ENCODE assay signal across 17 cellular contexts in the genomic region with DNA sequence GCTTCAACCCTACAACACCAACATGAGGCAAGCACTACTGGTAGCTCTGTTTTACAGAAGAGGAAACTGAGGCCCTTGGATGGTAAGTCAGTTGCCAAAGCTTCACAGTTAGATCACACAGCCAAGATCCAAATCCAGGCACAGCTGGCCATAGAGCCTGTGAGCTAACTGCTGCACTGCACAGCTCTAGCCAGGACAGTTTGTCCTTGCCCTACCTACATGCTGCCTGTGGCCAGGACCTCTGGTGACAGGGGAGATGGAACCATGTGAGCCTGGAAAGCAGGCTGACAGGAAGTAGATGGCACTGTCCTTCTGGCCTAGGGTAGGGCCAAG.
DNase-seq lines count a peak whose midpoint lies in the region; ATAC-seq and TF ChIP-seq lines count a peak whose summit lies in the region.
"Had no signal": no experiment of that assay in that cellular context is flagged by ENCODE, and none has a peak within 500 bp of the region (broad histone marks: within the 10 kb centered on the region; RNA-seq: fewer than 3 reads in every experiment).

No MANE protein-coding gene starts in this region.

- H3K9me3 ChIP-seq in Peyer's patch, result no peaks in the 10 kb centered on the region
- H3K9me3 ChIP-seq: ascending aorta, psoas muscle had no signal

- no peak overlapping the region for H3K4me3 ChIP-seq in Peyer's patch
- H3K4me3 ChIP-seq: ascending aorta, K562, psoas muscle had no signal

- H3K4me1 Mint-ChIP-seq in mesothelial cell of epicardium, result peaks cover 29% of the 10 kb centered on the region
- H3K4me1 Mint-ChIP-seq: memory B cell had no signal

- TF ChIP-seq POLR2A in Peyer's patch (IDR thresholded peaks at IDR 0.05), result no peak

- H3K27ac ChIP-seq in Peyer's patch, result peak overlapping the region in 3 of 4 donors; percentile 12 to 46 (median 32)
- peak overlapping the region; percentile 7 for H3K27ac ChIP-seq in temporal lobe (ENCODE audit: low read depth, low read length)
- H3K27ac ChIP-seq: ascending aorta, psoas muscle had no signal

- TF ChIP-seq CTCF in Peyer's patch (IDR thresholded peaks at IDR 0.05) (no peak), mesothelial cell of epicardium (IDR thresholded peaks at IDR 0.05; ENCODE audit: unreplicated experiment) (no peak)

- H3K27me3 Mint-ChIP-seq in mesothelial cell of epicardium (ENCODE audit: low read depth), result no peaks in the 10 kb centered on the region
- H3K27me3 Mint-ChIP-seq: stimulated activated naive CD8-positive, alpha-beta T cell treated with anti-CD3 and anti-CD28 coated beads, Interleukin-15, Interleukin-2, amounts not matched to agents 100 ng/mL and 50 ng/mL, for 24 hours had no signal

- H3K27me3 ChIP-seq in Peyer's patch, result no peaks in the 10 kb centered on the region
- H3K27me3 ChIP-seq: ascending aorta had no signal

- no peaks in the 10 kb centered on the region for H3K36me3 Mint-ChIP-seq in mesothelial cell of epicardium
- H3K36me3 Mint-ChIP-seq: memory B cell had no signal

- peaks cover 0 to 12% (median 0%) of the 10 kb centered on the region in 4 donors for H3K4me1 ChIP-seq in Peyer's patch
- H3K4me1 ChIP-seq: ascending aorta, psoas muscle had no signal

- no peak overlapping the region for H3K4me3 Mint-ChIP-seq in mesothelial cell of epicardium
- H3K4me3 Mint-ChIP-seq: endodermal cell; memory B cell; stimulated activated naive CD8-positive, alpha-beta T cell treated with anti-CD3 and anti-CD28 coated beads, Interleukin-15, Interleukin-2, amounts not matched to agents 100 ng/mL and 50 ng/mL, for 24 hours had no signal

- DNase-seq in Peyer's patch (no peak), mesothelial cell of epicardium (ENCODE audit: low spot score in 2 of 2, unreplicated experiment in 2 of 2) (no peak)
- no peak for DNase-seq in stimulated activated CD4-positive, alpha-beta T cell treated with anti-CD3 and anti-CD28 coated beads, Interleukin-15, amount 100 ng/mL, for 24 hours
- no peak for DNase-seq in activated CD4-positive, alpha-beta T cell treated with anti-CD3 and anti-CD28 coated beads, Interleukin-2, amount 50 U/mL, for 4 hours
- DNase-seq: activated CD8-positive, alpha-beta memory T cell treated with anti-CD3 and anti-CD28 coated beads, Interleukin-2, amount 50 U/mL, for 4 hours; COR-L47; hippocampal formation; psoas muscle; stimulated activated CD4-positive, alpha-beta T cell treated with anti-CD3 and anti-CD28 coated beads, Interleukin-4, amount 100 ng/mL, for 1 hour had no signal

- no peak overlapping the region for H3K27ac Mint-ChIP-seq in mesothelial cell of epicardium
- H3K27ac Mint-ChIP-seq: endodermal cell; memory B cell; stimulated activated naive CD8-positive, alpha-beta T cell treated with anti-CD3 and anti-CD28 coated beads, Interleukin-15, Interleukin-2, amounts not matched to agents 100 ng/mL and 50 ng/mL, for 24 hours had no signal

- H3K36me3 ChIP-seq in Peyer's patch, result no peaks in the 10 kb centered on the region
- H3K36me3 ChIP-seq: ascending aorta had no signal

- H3K9me3 Mint-ChIP-seq in mesothelial cell of epicardium, result peaks cover 3% of the 10 kb centered on the region
- H3K9me3 Mint-ChIP-seq: endodermal cell; memory B cell; stimulated activated naive CD8-positive, alpha-beta T cell treated with anti-CD3 and anti-CD28 coated beads, Interleukin-15, Interleukin-2, amounts not matched to agents 100 ng/mL and 50 ng/mL, for 24 hours had no signal

- ATAC-seq in GM21390 (IDR thresholded peaks at IDR 0.05; ENCODE audit: unreplicated experiment) (peak; percentile 31), HG02938 (IDR thresholded peaks at IDR 0.05; ENCODE audit: unreplicated experiment) (peak; percentile 30)
- ATAC-seq: K562 had no signal
